Comparison of ENCODE assay signal across 8 cellular contexts in the genomic region with DNA sequence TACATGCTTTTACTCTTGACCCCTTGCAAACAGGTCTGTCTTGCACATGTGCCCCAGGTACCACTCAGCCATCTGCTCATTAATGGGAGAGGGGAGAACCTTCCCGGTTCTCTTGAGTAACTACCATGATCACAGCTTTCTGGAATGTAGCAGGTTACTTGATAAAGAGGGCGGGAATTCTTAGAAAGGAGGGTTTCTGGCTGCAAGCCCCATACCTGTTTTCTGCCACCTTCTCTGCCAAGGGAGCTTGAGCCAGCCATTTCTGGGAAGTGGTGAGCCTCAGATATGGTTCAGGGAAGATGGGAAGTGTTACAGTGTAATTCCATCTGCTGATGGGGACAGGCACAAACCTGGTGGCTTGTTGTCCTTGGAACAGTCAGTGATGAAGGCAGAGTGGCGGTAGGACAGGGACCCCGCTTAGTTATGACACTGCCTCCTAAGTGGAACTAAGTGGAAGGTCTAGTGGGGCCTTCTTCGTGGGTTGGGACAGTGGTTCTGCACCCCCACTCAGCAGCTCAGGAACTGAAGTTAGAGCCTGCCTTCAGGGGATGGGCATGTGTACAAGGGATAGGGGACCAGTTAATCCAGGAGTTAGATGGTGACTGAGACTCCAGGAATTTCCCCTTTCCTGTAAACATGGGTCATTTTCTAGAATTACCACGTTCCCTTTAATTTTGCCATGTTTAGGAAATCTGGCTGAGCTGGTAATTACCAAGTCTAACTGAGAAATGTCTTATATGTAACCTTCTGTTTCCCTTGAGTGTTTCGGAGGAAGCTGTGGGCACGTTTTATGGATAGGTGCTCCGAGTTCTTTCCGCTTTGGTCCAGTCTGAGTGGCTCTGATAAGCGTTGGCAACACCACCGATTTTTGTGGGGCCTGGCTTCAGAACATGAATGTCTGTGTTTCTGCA. TPM values are rescaled to one million over a fixed set of nuclear protein-coding genes. Genes with fewer than 3 reads are reported as not detected.
DNase-seq lines count a peak whose midpoint lies in the region; ATAC-seq, FAIRE-seq and TF ChIP-seq lines count a peak whose summit lies in the region.

No MANE protein-coding gene starts in this region.

- no peak for ATAC-seq in stimulated activated naive CD8-positive, alpha-beta T cell treated with anti-CD3 and anti-CD28 coated beads, Interleukin-15, Interleukin-2, amounts not matched to agents 100 U/mL and 50 U/mL, for 24 hours
- ATAC-seq in left lobe of liver (no peak), GM21381 (IDR thresholded peaks at IDR 0.05; ENCODE audit: unreplicated experiment) (no peak)

- H3K9ac ChIP-seq in kidney (ENCODE audit: low read length in 2 of 2), result no peak overlapping the region

- intact Hi-C loops in kidney (cut with DNase I), result no loop called here

- no peak overlapping the region for H3K4me3 ChIP-seq in kidney (ENCODE audit: low read length in 2 of 2)

- H3K36me3 ChIP-seq in kidney (ENCODE audit: control insufficient read depth in 1 of 2, insufficient read depth in 2 of 2, low read length in 2 of 2), result no peaks in the 10 kb centered on the region

- DNase-seq in stimulated activated naive CD8-positive, alpha-beta T cell treated with anti-CD3 and anti-CD28 coated beads, Interleukin-15, Interleukin-2, amounts not matched to agents 100 U/mL and 50 U/mL, for 24 hours, result no peak
- DNase-seq in activated naive CD8-positive, alpha-beta T cell treated with anti-CD3 and anti-CD28 coated beads for 36 hours, result no peak
- DNase-seq in kidney (peak; percentile 54), germinal center (ENCODE audit: low spot score) (no peak), left lobe of liver (ENCODE audit: low spot score) (no peak), activated gamma-delta T cell treated with Interleukin-2 at 50 U/mL for 16 hours (no peak)

- TF ChIP-seq CTCF in kidney (IDR thresholded peaks at IDR 0.05; ENCODE audit: borderline replicate concordance, extremely low read depth, insufficient read depth), result no peak

- peaks cover 87% of the 10 kb centered on the region for H3K4me1 Mint-ChIP-seq in stimulated activated naive CD8-positive, alpha-beta T cell treated with anti-CD3 and anti-CD28 coated beads, Interleukin-15, Interleukin-2, amounts not matched to agents 100 ng/mL and 50 ng/mL, for 24 hours (ENCODE audit: low read depth)
- peaks cover 61% of the 10 kb centered on the region for H3K4me1 Mint-ChIP-seq in activated naive CD8-positive, alpha-beta T cell treated with anti-CD3 and anti-CD28 coated beads for 36 hours

- no peaks in the 10 kb centered on the region for H3K9me3 ChIP-seq in kidney (ENCODE audit: control insufficient read depth in 1 of 2, low read length in 2 of 2)

- H3K36me3 Mint-ChIP-seq in stimulated activated naive CD8-positive, alpha-beta T cell treated with anti-CD3 and anti-CD28 coated beads, Interleukin-15, Interleukin-2, amounts not matched to agents 100 ng/mL and 50 ng/mL, for 24 hours (ENCODE audit: low read depth), result peaks cover 9% of the 10 kb centered on the region
- peaks cover 13% of the 10 kb centered on the region for H3K36me3 Mint-ChIP-seq in activated naive CD8-positive, alpha-beta T cell treated with anti-CD3 and anti-CD28 coated beads for 36 hours

- peak overlapping the region; percentile 13 to 71 for H3K27ac ChIP-seq in kidney (ENCODE audit: low read depth in 2 of 2, low read length in 2 of 2)

- no peaks in the 10 kb centered on the region for H3K9me3 Mint-ChIP-seq in stimulated activated naive CD8-positive, alpha-beta T cell treated with anti-CD3 and anti-CD28 coated beads, Interleukin-15, Interleukin-2, amounts not matched to agents 100 ng/mL and 50 ng/mL, for 24 hours
- H3K9me3 Mint-ChIP-seq in activated naive CD8-positive, alpha-beta T cell treated with anti-CD3 and anti-CD28 coated beads for 36 hours, result no peaks in the 10 kb centered on the region

- peak overlapping the region; percentile 80 for H3K4me3 Mint-ChIP-seq in stimulated activated naive CD8-positive, alpha-beta T cell treated with anti-CD3 and anti-CD28 coated beads, Interleukin-15, Interleukin-2, amounts not matched to agents 100 ng/mL and 50 ng/mL, for 24 hours
- peak overlapping the region; percentile 56 for H3K4me3 Mint-ChIP-seq in activated naive CD8-positive, alpha-beta T cell treated with anti-CD3 and anti-CD28 coated beads for 36 hours

- no peaks in the 10 kb centered on the region for H3K27me3 Mint-ChIP-seq in stimulated activated naive CD8-positive, alpha-beta T cell treated with anti-CD3 and anti-CD28 coated beads, Interleukin-15, Interleukin-2, amounts not matched to agents 100 ng/mL and 50 ng/mL, for 24 hours
- H3K27me3 Mint-ChIP-seq in activated naive CD8-positive, alpha-beta T cell treated with anti-CD3 and anti-CD28 coated beads for 36 hours, result no peaks in the 10 kb centered on the region

- H3K27ac Mint-ChIP-seq in stimulated activated naive CD8-positive, alpha-beta T cell treated with anti-CD3 and anti-CD28 coated beads, Interleukin-15, Interleukin-2, amounts not matched to agents 100 ng/mL and 50 ng/mL, for 24 hours, result peak overlapping the region; percentile 99
- peak overlapping the region; percentile 96 for H3K27ac Mint-ChIP-seq in activated naive CD8-positive, alpha-beta T cell treated with anti-CD3 and anti-CD28 coated beads for 36 hours

- FAIRE-seq in kidney (lab: Jason Lieb, UNC), result no peak

- peaks cover 49 to 59% of the 10 kb centered on the region in 2 donors for H3K4me1 ChIP-seq in kidney (ENCODE audit: control insufficient read depth in 1 of 2, insufficient read depth in 1 of 2, low read depth in 1 of 2, low read length in 2 of 2)

RNA-seq across cellular contexts. Expression of gene BCR, which starts 35.2 kb away (rescaled TPM):
- 10 to 100 TPM; 28.3 to 32.0 TPM for total RNA-seq in activated naive CD8-positive, alpha-beta T cell treated with anti-CD3 and anti-CD28 coated beads for 36 hours
- total RNA-seq in kidney, result 97.7 TPM
- polyA plus RNA-seq in kidney (ENCODE audit: insufficient read depth, low read depth, low replicate concordance), result 45.0 TPM
- total RNA-seq in left lobe of liver, result 29.7 TPM
